8 cellular contexts compared by ENCODE assay signal in the genomic region with DNA sequence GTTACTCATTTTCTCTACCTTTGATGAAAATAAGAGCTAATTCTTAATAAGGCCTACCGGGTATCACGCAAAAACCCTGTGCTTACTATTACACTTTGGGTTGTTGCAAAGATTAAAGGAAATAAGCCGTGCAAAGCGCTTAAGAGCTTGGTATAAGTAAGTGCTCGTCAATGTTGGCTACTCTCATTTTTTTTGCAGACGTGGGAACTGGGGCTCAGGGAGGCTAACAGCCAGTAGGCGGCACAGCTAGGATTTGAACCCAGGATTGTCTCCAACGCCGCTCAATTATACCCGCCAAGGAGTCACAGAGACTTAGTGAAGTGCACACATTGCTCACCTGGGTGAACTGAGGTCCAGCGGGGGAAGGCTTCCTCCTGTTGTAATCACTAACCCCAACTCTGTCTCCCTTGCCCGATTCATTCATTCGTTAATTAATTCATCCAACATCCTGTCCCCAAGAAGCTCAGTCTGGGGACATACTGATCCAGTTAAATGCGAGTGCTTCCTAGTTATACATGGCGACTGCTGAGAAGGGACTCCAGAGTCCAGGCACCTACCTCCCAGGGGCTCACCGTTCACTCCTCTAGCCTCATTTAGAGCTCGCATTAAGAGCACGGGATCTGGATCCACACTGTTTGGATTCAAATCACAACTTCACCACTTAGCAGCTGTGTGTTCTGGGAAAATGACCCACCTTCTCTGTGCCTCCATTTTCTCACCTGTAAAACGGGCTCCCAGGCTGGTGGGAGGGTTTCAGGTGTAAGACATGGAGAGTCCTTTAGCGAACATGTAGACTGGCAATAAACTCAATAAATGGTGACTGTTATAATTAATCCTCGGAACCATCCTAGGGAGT. TPM values are rescaled to one million over a fixed set of nuclear protein-coding genes. Genes with fewer than 3 reads are reported as not detected.
DNase-seq lines count a peak whose midpoint lies in the region; ATAC-seq lines count a peak whose summit lies in the region.

No MANE protein-coding gene starts in this region.

- H3K27ac Mint-ChIP-seq in activated naive CD8-positive, alpha-beta T cell treated with anti-CD3 and anti-CD28 coated beads, Interleukin-2, amount 10 ng/mL, durations not matched to agents 7 days and 5 days = peak overlapping the region; percentile 98

- ATAC-seq in activated naive CD8-positive, alpha-beta T cell treated with anti-CD3 and anti-CD28 coated beads, Interleukin-2, amount 10 ng/mL, durations not matched to agents 7 days and 5 days (ENCODE audit: low read depth) = no peak
- ATAC-seq in stimulated activated naive CD8-positive, alpha-beta T cell treated with anti-CD3 and anti-CD28 coated beads, Interleukin-15, Interleukin-2, amounts not matched to agents 100 U/mL and 50 U/mL, for 24 hours = no peak
- ATAC-seq in GM19455 (IDR thresholded peaks at IDR 0.05; ENCODE audit: unreplicated experiment) = no peak

- H3K9me3 Mint-ChIP-seq in activated naive CD8-positive, alpha-beta T cell treated with anti-CD3 and anti-CD28 coated beads, Interleukin-2, amount 10 ng/mL, durations not matched to agents 7 days and 5 days = no peaks in the 10 kb centered on the region

- H3K27me3 Mint-ChIP-seq in activated naive CD8-positive, alpha-beta T cell treated with anti-CD3 and anti-CD28 coated beads, Interleukin-2, amount 10 ng/mL, durations not matched to agents 7 days and 5 days = no peaks in the 10 kb centered on the region

- in situ Hi-C loops in G401 (cut with HindIII; ENCODE audit: low sequenced_read_pairs) = no loop called here

- peaks cover 44% of the 10 kb centered on the region for H3K4me1 Mint-ChIP-seq in activated naive CD8-positive, alpha-beta T cell treated with anti-CD3 and anti-CD28 coated beads, Interleukin-2, amount 10 ng/mL, durations not matched to agents 7 days and 5 days

- POLR2A ChIA-PET in activated naive CD8-positive, alpha-beta T cell treated with anti-CD3 and anti-CD28 coated beads, Interleukin-2, amount 10 ng/mL, durations not matched to agents 7 days and 5 days (lab: Charles Lee) = interaction anchor here (0.6 to 6.0 kb wide), 24 partner anchors 10 to 1977 kb away, joined by 3 to 156 read pairs (median 3); partner anchors contain the start of genes AP1B1, CASTOR1, CCDC157 and PES1

- peak overlapping the region; percentile 98 for H3K4me3 Mint-ChIP-seq in activated naive CD8-positive, alpha-beta T cell treated with anti-CD3 and anti-CD28 coated beads, Interleukin-2, amount 10 ng/mL, durations not matched to agents 7 days and 5 days

- DNase-seq in DMS53 (lab: John Stamatoyannopoulos, UW) (peak; percentile 53), KG1 (lab: John Stamatoyannopoulos, UW) (peak; percentile 60), iris pigment epithelial cell (ENCODE audit: low read depth) (peak; percentile 64), G401 (ENCODE audit: low spot score) (no peak), NCI-H2029 treated with DMSO at 0.1 percent for 48 hours (lab: John Stamatoyannopoulos, UW) (no peak)
- DNase-seq in activated naive CD8-positive, alpha-beta T cell treated with anti-CD3 and anti-CD28 coated beads, Interleukin-2, amount 10 ng/mL, durations not matched to agents 7 days and 5 days = peak; percentile 50
- peak; percentile 42 for DNase-seq in stimulated activated naive CD8-positive, alpha-beta T cell treated with anti-CD3 and anti-CD28 coated beads, Interleukin-15, Interleukin-2, amounts not matched to agents 100 U/mL and 50 U/mL, for 24 hours

- peaks cover 26% of the 10 kb centered on the region for H3K36me3 Mint-ChIP-seq in activated naive CD8-positive, alpha-beta T cell treated with anti-CD3 and anti-CD28 coated beads, Interleukin-2, amount 10 ng/mL, durations not matched to agents 7 days and 5 days

RNA-seq across cellular contexts. Expression of gene MTFP1, which starts 0.9 kb away (rescaled TPM):
- total RNA-seq in activated naive CD8-positive, alpha-beta T cell treated with anti-CD3 and anti-CD28 coated beads, Interleukin-2, amount 10 ng/mL, durations not matched to agents 7 days and 5 days = 10 to 100 TPM; 63.3 to 64.8 TPM
- 79.7 and 96.7 TPM in 2 replicates for total RNA-seq in G401 (2014; rRNA removed; shearing (Covaris generic))

RNA-seq across cellular contexts. Expression of gene SEC14L2, which starts 27.9 kb away (rescaled TPM):
- 1 to 10 TPM; 9.9 TPM for total RNA-seq in activated naive CD8-positive, alpha-beta T cell treated with anti-CD3 and anti-CD28 coated beads, Interleukin-2, amount 10 ng/mL, durations not matched to agents 7 days and 5 days
- total RNA-seq in G401 (2014; rRNA removed; shearing (Covaris generic)) = 13.1 and 15.8 TPM in 2 replicates

RNA-seq across cellular contexts. Expression of gene RNF215, which starts 37.5 kb away (rescaled TPM):
- total RNA-seq in activated naive CD8-positive, alpha-beta T cell treated with anti-CD3 and anti-CD28 coated beads, Interleukin-2, amount 10 ng/mL, durations not matched to agents 7 days and 5 days = 10 to 100 TPM; 11.1 to 11.3 TPM
- 20.5 and 23.2 TPM in 2 replicates for total RNA-seq in G401 (2014; rRNA removed; shearing (Covaris generic))

RNA-seq across cellular contexts. Expression of gene SEC14L3, which starts 47.1 kb away (rescaled TPM):
- total RNA-seq in activated naive CD8-positive, alpha-beta T cell treated with anti-CD3 and anti-CD28 coated beads, Interleukin-2, amount 10 ng/mL, durations not matched to agents 7 days and 5 days = not detected
- total RNA-seq in G401 (2014; rRNA removed; shearing (Covaris generic)) = not detected in 2 replicates

Comparison
In these comparisons a context has a peak if more than half of its experiments do, and no peak if none do; other contexts are left out.
1. DNase-seq: peak in DMS53 (single experiment), KG1 (single experiment), activated naive CD8-positive, alpha-beta T cell treated with anti-CD3 and anti-CD28 coated beads, Interleukin-2, amount 10 ng/mL, durations not matched to agents 7 days and 5 days (single experiment), iris pigment epithelial cell (single experiment) and stimulated activated naive CD8-positive, alpha-beta T cell treated with anti-CD3 and anti-CD28 coated beads, Interleukin-15, Interleukin-2, amounts not matched to agents 100 U/mL and 50 U/mL, for 24 hours (single experiment); none in G401 (single experiment) and NCI-H2029 treated with DMSO at 0.1 percent for 48 hours (single experiment).